ENCODE assay signal across 18 cellular contexts in the genomic region with DNA sequence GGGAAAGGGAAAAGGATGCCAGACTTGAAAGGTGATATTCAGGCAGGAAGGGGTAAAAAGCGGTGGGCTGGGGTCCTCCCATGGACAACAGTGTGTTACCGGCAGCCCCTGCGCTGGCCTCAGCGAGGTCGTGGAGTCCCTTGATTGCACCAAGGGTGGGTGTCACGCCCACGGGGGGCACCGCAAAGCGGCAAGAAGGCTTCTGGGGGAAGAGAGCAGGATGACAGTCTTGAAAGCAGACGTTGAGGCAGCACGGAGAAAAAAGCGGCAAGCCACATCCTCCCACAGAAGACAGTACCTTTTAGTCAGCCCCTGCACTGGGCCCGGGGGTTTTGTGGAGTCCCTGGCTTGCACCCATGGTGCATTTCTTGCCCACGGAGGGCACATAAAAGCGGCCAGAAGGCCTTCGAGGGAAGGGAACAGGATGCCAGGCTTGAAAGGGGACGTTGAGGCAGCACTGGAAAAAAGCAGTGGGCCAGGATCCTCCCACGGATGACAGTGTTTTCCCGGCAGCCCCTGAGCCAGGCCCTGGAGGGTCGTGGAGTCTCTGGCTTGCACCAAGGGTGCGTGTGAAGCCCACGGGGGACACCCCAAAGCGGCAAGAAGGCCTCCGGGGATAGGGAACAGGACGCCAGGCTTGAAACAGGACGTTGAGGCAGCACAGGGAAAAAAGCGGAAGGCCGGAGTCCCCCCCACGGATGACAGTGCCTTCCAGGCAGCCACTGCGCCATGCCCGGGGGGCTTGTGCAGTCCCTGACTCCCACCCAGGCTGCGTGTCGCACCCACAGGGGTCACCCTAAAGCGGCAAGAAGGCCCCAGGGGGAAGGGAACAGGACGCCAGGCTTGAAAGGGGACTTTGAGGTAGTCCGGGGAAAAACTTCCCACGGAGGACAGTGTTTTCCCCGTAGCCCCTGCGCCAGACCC.
DNase-seq lines count a peak whose midpoint lies in the region; ATAC-seq, FAIRE-seq and TF ChIP-seq lines count a peak whose summit lies in the region.
"Had no signal": no experiment of that assay in that cellular context is flagged by ENCODE, and none has a peak within 500 bp of the region (broad histone marks: within the 10 kb centered on the region; RNA-seq: fewer than 3 reads in every experiment).

No MANE protein-coding gene starts in this region.

- peak; percentile 50 for DNase-seq in activated effector memory CD4-positive, alpha-beta T cell treated with anti-CD3 and anti-CD28 coated beads, Interleukin-2, amount 50 U/mL, for 16 hours
- DNase-seq in activated effector memory CD4-positive, alpha-beta T cell treated with Interleukin-2 at 50 U/mL for 16 hours, result no peak
- DNase-seq in endodermal cell (peak; percentile 34), osteocyte (ENCODE audit: extremely low spot score, unreplicated experiment) (peak; percentile 82), sciatic nerve (ENCODE audit: low spot score) (no peak), GM12891 (ENCODE audit: insufficient read length, low spot score) (no peak)
- DNase-seq: ACHN; CD4-positive, CD25-positive, alpha-beta regulatory T cell; DMS79; HCEC 1CT; HFFc6 had no signal

- no peak for TF ChIP-seq RAD21 in Ishikawa (IDR thresholded peaks at IDR 0.05; ENCODE audit: low read depth)

- ATAC-seq in sciatic nerve (no peak), GM19035 (IDR thresholded peaks at IDR 0.05; ENCODE audit: unreplicated experiment) (no peak)
- ATAC-seq: HepG2 had no signal

- no peak overlapping the region for H3K27ac ChIP-seq in endodermal cell (ENCODE audit: low read depth, low read length)
- H3K27ac ChIP-seq: BLaER1 treated with 17β-estradiol and CSF1 and Interleukin-3, amounts not matched to agents 10 nM and 100 nM had no signal

- H3K4me1 Mint-ChIP-seq in endodermal cell, result no peaks in the 10 kb centered on the region
- no peaks in the 10 kb centered on the region for H3K4me1 Mint-ChIP-seq in osteocyte (ENCODE audit: unreplicated experiment)
- H3K4me1 Mint-ChIP-seq: CD4-positive, CD25-positive, alpha-beta regulatory T cell had no signal

- intact Hi-C loops in sciatic nerve (cut with DNase I), result no loop called here

- H3K9me3 ChIP-seq in endodermal cell (ENCODE audit: control insufficient read depth, low read length), result peaks cover 35% of the 10 kb centered on the region

- TF ChIP-seq EP300 in Ishikawa (IDR thresholded peaks at IDR 0.05; ENCODE audit: borderline replicate concordance), result no peak

- no peak for FAIRE-seq in GM12891 (lab: Jason Lieb, UNC)
- FAIRE-seq: GM12892, H1, HepG2, HTR-8/SVneo had no signal

- no peak overlapping the region for H3K4me3 ChIP-seq in endodermal cell (ENCODE audit: low read length)
- H3K4me3 ChIP-seq: BLaER1 treated with 17β-estradiol and CSF1 and Interleukin-3, amounts not matched to agents 10 nM and 100 nM had no signal

- H3K36me3 Mint-ChIP-seq in endodermal cell (ENCODE audit: low read depth) (no peaks in the 10 kb centered on the region), osteocyte (ENCODE audit: unreplicated experiment) (no peaks in the 10 kb centered on the region)
- H3K36me3 Mint-ChIP-seq: CD4-positive, CD25-positive, alpha-beta regulatory T cell had no signal

- TF ChIP-seq CTCF in endodermal cell (conservative IDR thresholded peaks at IDR 0.05), result no peak
- no peak for TF ChIP-seq CTCF in osteocyte (IDR thresholded peaks at IDR 0.05)

- H3K9me3 Mint-ChIP-seq in endodermal cell (peaks cover 97% of the 10 kb centered on the region), osteocyte (ENCODE audit: unreplicated experiment) (peaks cover 10% of the 10 kb centered on the region)

- no peak for TF ChIP-seq POLR2A in GM12891 (IDR thresholded peaks at IDR 0.05; ENCODE audit: low read depth, low read length)

- H3K27me3 ChIP-seq in endodermal cell (ENCODE audit: control insufficient read depth, insufficient read depth, low read length, poor library complexity, severe bottlenecking), result no peaks in the 10 kb centered on the region
- H3K27me3 ChIP-seq: BLaER1 treated with 17β-estradiol and CSF1 and Interleukin-3, amounts not matched to agents 10 nM and 100 nM had no signal

- no peak overlapping the region for H3K9ac ChIP-seq in endodermal cell (ENCODE audit: extremely low read depth, low read length, poor library complexity, severe bottlenecking)
- H3K9ac ChIP-seq: BLaER1 treated with 17β-estradiol and CSF1 and Interleukin-3, amounts not matched to agents 10 nM and 100 nM had no signal

- no peak overlapping the region for H3K27ac Mint-ChIP-seq in endodermal cell
- H3K27ac Mint-ChIP-seq in osteocyte (ENCODE audit: unreplicated experiment), result no peak overlapping the region
- H3K27ac Mint-ChIP-seq: CD4-positive, CD25-positive, alpha-beta regulatory T cell; HFFc6 had no signal

- H3K4me3 Mint-ChIP-seq in endodermal cell (no peak overlapping the region), osteocyte (ENCODE audit: unreplicated experiment) (no peak overlapping the region)
- H3K4me3 Mint-ChIP-seq: CD4-positive, CD25-positive, alpha-beta regulatory T cell; HFFc6 had no signal

- 82 to 84% methylated on average over 16 to 39 of the region's 39 CpGs for WGBS in endodermal cell (ENCODE audit: insufficient coverage in 1 of 2, insufficient read length in 1 of 2), 2 experiments

- no peaks in the 10 kb centered on the region for H3K4me1 ChIP-seq in endodermal cell (ENCODE audit: control insufficient read depth, insufficient read depth, low read length)
- H3K4me1 ChIP-seq: BLaER1 treated with 17β-estradiol and CSF1 and Interleukin-3, amounts not matched to agents 10 nM and 100 nM had no signal

- H3K27me3 Mint-ChIP-seq in endodermal cell (ENCODE audit: insufficient read depth) (no peaks in the 10 kb centered on the region), osteocyte (ENCODE audit: unreplicated experiment) (no peaks in the 10 kb centered on the region)
- H3K27me3 Mint-ChIP-seq: CD4-positive, CD25-positive, alpha-beta regulatory T cell had no signal

- H3K36me3 ChIP-seq in endodermal cell (ENCODE audit: control insufficient read depth, insufficient read depth, low read length), result no peaks in the 10 kb centered on the region
- H3K36me3 ChIP-seq: BLaER1 treated with 17β-estradiol and CSF1 and Interleukin-3, amounts not matched to agents 10 nM and 100 nM had no signal

TF ChIP-seq in Ishikawa, 13 proteins besides CTCF, POLR2A, EP300 and RAD21:
- TF ChIP-seq TAF1 (IDR thresholded peaks at IDR 0.05; ENCODE audit: low read depth) (no peak), ZBTB7A (IDR thresholded peaks at IDR 0.05; ENCODE audit: low read depth) (peak; percentile 19; the same call in 1 of the 2 replicates)

TF ChIP-seq in GM12891, 5 proteins besides CTCF, POLR2A, EP300 and RAD21:
- no peak for TF ChIP-seq SPI1 (IDR thresholded peaks at IDR 0.05; ENCODE audit: low read depth, low read length)
- TF ChIP-seq POU2F2 (IDR thresholded peaks at IDR 0.05; ENCODE audit: low read depth, low read length), result no peak
- no peak for TF ChIP-seq TAF1 (IDR thresholded peaks at IDR 0.05; ENCODE audit: low read depth, low read length)
- TF ChIP-seq PAX5 (IDR thresholded peaks at IDR 0.05; ENCODE audit: insufficient read depth, low read length, severe bottlenecking), result no peak
- no peak for TF ChIP-seq POLR2AphosphoS5 (IDR thresholded peaks at IDR 0.05; ENCODE audit: low read depth, low read length)

Comparison
In these comparisons a context has a peak if more than half of its experiments do, and no peak if none do; other contexts are left out.
1. DNase-seq: peak in activated effector memory CD4-positive, alpha-beta T cell treated with anti-CD3 and anti-CD28 coated beads, Interleukin-2, amount 50 U/mL, for 16 hours (single experiment), endodermal cell (single experiment) and osteocyte (single experiment); none in activated effector memory CD4-positive, alpha-beta T cell treated with Interleukin-2 at 50 U/mL for 16 hours (single experiment), sciatic nerve (single experiment) and GM12891 (single experiment).